Comparison of ENCODE assay signal across 8 cellular contexts in genomic region chr15:78265752-78266224, GRCh38. TPM values are rescaled to one million over a fixed set of nuclear protein-coding genes. Genes with fewer than 3 reads are reported as not detected.
DNase-seq lines count a peak whose midpoint lies in the region; ATAC-seq lines count a peak whose summit lies in the region.
"Had no signal": no experiment of that assay in that cellular context is flagged by ENCODE, and none has a peak within 500 bp of the region (broad histone marks: within the 10 kb centered on the region; RNA-seq: fewer than 3 reads in every experiment).

No MANE protein-coding gene starts in this region.

- H3K27me3 Mint-ChIP-seq in IgD-negative memory B cell = no peaks in the 10 kb centered on the region
- no peaks in the 10 kb centered on the region for H3K27me3 Mint-ChIP-seq in activated T-helper 2 cell treated with anti-CD3 and anti-CD28 coated beads, Interferon-gamma antibody, Interleukin-2, Interleukin-4, amounts not matched to agents 10 μg/mL and 5 μg/mL and 100 μg/mL, durations not matched to agents 14 hours and 24 hours and 36 hours (ENCODE audit: low read depth)

- DNase-seq in activated T-helper 2 cell treated with anti-CD3 and anti-CD28 coated beads, Interferon-gamma antibody, Interleukin-2, Interleukin-4, amounts not matched to agents 10 μg/mL and 5 μg/mL and 100 μg/mL, durations not matched to agents 14 hours and 24 hours and 36 hours (ENCODE audit: low spot score) = no peak
- DNase-seq in foreskin melanocyte (peak; percentile 80), NCI-H446 (lab: John Stamatoyannopoulos, UW) (no peak)
- no peak for DNase-seq in stimulated activated effector memory CD8-positive, alpha-beta T cell treated with anti-CD3 and anti-CD28 coated beads, Interleukin-12 subunit alpha, Interleukin-12 subunit beta, amount 100 ng/mL, for 72 hours (ENCODE audit: low spot score in 2 of 2)
- no peak for DNase-seq in NK-92 treated with Interleukin-12 subunit alpha and Interleukin-12 subunit beta, amount 100 ng/mL, for 24 hours (lab: John Stamatoyannopoulos, UW)

- H3K4me3 Mint-ChIP-seq in IgD-negative memory B cell = peak overlapping the region; percentile 68 to 97 (median 86)
- peak overlapping the region; percentile 85 for H3K4me3 Mint-ChIP-seq in activated T-helper 2 cell treated with anti-CD3 and anti-CD28 coated beads, Interferon-gamma antibody, Interleukin-2, Interleukin-4, amounts not matched to agents 10 μg/mL and 5 μg/mL and 100 μg/mL, durations not matched to agents 14 hours and 24 hours and 36 hours (ENCODE audit: low read depth)
- peak overlapping the region; percentile 71 for H3K4me3 Mint-ChIP-seq in stimulated activated effector memory CD8-positive, alpha-beta T cell treated with anti-CD3 and anti-CD28 coated beads, Interleukin-12 subunit alpha, Interleukin-12 subunit beta, amount 100 ng/mL, for 72 hours

- H3K36me3 Mint-ChIP-seq in IgD-negative memory B cell = no peaks in the 10 kb centered on the region
- H3K36me3 Mint-ChIP-seq in activated T-helper 2 cell treated with anti-CD3 and anti-CD28 coated beads, Interferon-gamma antibody, Interleukin-2, Interleukin-4, amounts not matched to agents 10 μg/mL and 5 μg/mL and 100 μg/mL, durations not matched to agents 14 hours and 24 hours and 36 hours (ENCODE audit: low read depth) = peaks cover 32% of the 10 kb centered on the region
- peaks cover 11% of the 10 kb centered on the region for H3K36me3 Mint-ChIP-seq in stimulated activated effector memory CD8-positive, alpha-beta T cell treated with anti-CD3 and anti-CD28 coated beads, Interleukin-12 subunit alpha, Interleukin-12 subunit beta, amount 100 ng/mL, for 72 hours

- no peaks in the 10 kb centered on the region for H3K9me3 Mint-ChIP-seq in IgD-negative memory B cell
- no peaks in the 10 kb centered on the region for H3K9me3 Mint-ChIP-seq in activated T-helper 2 cell treated with anti-CD3 and anti-CD28 coated beads, Interferon-gamma antibody, Interleukin-2, Interleukin-4, amounts not matched to agents 10 μg/mL and 5 μg/mL and 100 μg/mL, durations not matched to agents 14 hours and 24 hours and 36 hours
- no peaks in the 10 kb centered on the region for H3K9me3 Mint-ChIP-seq in stimulated activated effector memory CD8-positive, alpha-beta T cell treated with anti-CD3 and anti-CD28 coated beads, Interleukin-12 subunit alpha, Interleukin-12 subunit beta, amount 100 ng/mL, for 72 hours

- intact Hi-C loops in activated T-helper 2 cell treated with anti-CD3 and anti-CD28 coated beads, Interferon-gamma antibody, Interleukin-2, Interleukin-4, amounts not matched to agents 10 μg/mL and 5 μg/mL and 100 μg/mL, durations not matched to agents 14 hours and 24 hours and 36 hours (cut with micrococcal nuclease) = no loop called here

- ATAC-seq in stimulated activated effector memory CD8-positive, alpha-beta T cell treated with anti-CD3 and anti-CD28 coated beads, Interleukin-12 subunit alpha, Interleukin-12 subunit beta, amount 100 ng/mL, for 72 hours = no peak
- ATAC-seq in GM19395 (IDR thresholded peaks at IDR 0.05; ENCODE audit: unreplicated experiment) = no peak

- H3K4me1 Mint-ChIP-seq in IgD-negative memory B cell = peaks cover 5 to 15% (median 11%) of the 10 kb centered on the region in 3 donors
- peaks cover 23% of the 10 kb centered on the region for H3K4me1 Mint-ChIP-seq in activated T-helper 2 cell treated with anti-CD3 and anti-CD28 coated beads, Interferon-gamma antibody, Interleukin-2, Interleukin-4, amounts not matched to agents 10 μg/mL and 5 μg/mL and 100 μg/mL, durations not matched to agents 14 hours and 24 hours and 36 hours (ENCODE audit: low read depth)
- H3K4me1 Mint-ChIP-seq in stimulated activated effector memory CD8-positive, alpha-beta T cell treated with anti-CD3 and anti-CD28 coated beads, Interleukin-12 subunit alpha, Interleukin-12 subunit beta, amount 100 ng/mL, for 72 hours = peaks cover 16% of the 10 kb centered on the region

- peak overlapping the region in 2 of 3 donors; percentile 34 to 67 for H3K27ac Mint-ChIP-seq in IgD-negative memory B cell
- H3K27ac Mint-ChIP-seq in activated T-helper 2 cell treated with anti-CD3 and anti-CD28 coated beads, Interferon-gamma antibody, Interleukin-2, Interleukin-4, amounts not matched to agents 10 μg/mL and 5 μg/mL and 100 μg/mL, durations not matched to agents 14 hours and 24 hours and 36 hours = peak overlapping the region; percentile 70
- peak overlapping the region; percentile 89 for H3K27ac Mint-ChIP-seq in stimulated activated effector memory CD8-positive, alpha-beta T cell treated with anti-CD3 and anti-CD28 coated beads, Interleukin-12 subunit alpha, Interleukin-12 subunit beta, amount 100 ng/mL, for 72 hours

RNA-seq across cellular contexts. Expression of gene DNAJA4, which starts 1.4 kb away (rescaled TPM):
- polyA plus RNA-seq in IgD-negative memory B cell = 4.7 TPM
- total RNA-seq in activated T-helper 2 cell treated with anti-CD3 and anti-CD28 coated beads, Interferon-gamma antibody, Interleukin-2, Interleukin-4, amounts not matched to agents 10 μg/mL and 5 μg/mL and 100 μg/mL, durations not matched to agents 14 hours and 24 hours and 36 hours = 57.4 and 60.0 TPM in 2 replicates

RNA-seq across cellular contexts. Expression of gene ACSBG1, which starts 31.4 kb away (rescaled TPM):
- not detected for polyA plus RNA-seq in IgD-negative memory B cell
- total RNA-seq in activated T-helper 2 cell treated with anti-CD3 and anti-CD28 coated beads, Interferon-gamma antibody, Interleukin-2, Interleukin-4, amounts not matched to agents 10 μg/mL and 5 μg/mL and 100 μg/mL, durations not matched to agents 14 hours and 24 hours and 36 hours = 0.64 and 0.96 TPM in 2 replicates
- total RNA-seq: T-helper 2 cell treated with Interferon-gamma antibody and Interleukin-4, amounts not matched to agents 100 ng/mL and 5 ng/mL, for 36 hours had no signal

RNA-seq across cellular contexts. Expression of gene SKIC8, which starts 33.6 kb away (rescaled TPM):
- polyA plus RNA-seq in IgD-negative memory B cell = 70.8 TPM
- total RNA-seq in activated T-helper 2 cell treated with anti-CD3 and anti-CD28 coated beads, Interferon-gamma antibody, Interleukin-2, Interleukin-4, amounts not matched to agents 10 μg/mL and 5 μg/mL and 100 μg/mL, durations not matched to agents 14 hours and 24 hours and 36 hours = 51.2 and 51.8 TPM in 2 replicates
